ENCODE assay signal across 8 cellular contexts in the genomic region with DNA sequence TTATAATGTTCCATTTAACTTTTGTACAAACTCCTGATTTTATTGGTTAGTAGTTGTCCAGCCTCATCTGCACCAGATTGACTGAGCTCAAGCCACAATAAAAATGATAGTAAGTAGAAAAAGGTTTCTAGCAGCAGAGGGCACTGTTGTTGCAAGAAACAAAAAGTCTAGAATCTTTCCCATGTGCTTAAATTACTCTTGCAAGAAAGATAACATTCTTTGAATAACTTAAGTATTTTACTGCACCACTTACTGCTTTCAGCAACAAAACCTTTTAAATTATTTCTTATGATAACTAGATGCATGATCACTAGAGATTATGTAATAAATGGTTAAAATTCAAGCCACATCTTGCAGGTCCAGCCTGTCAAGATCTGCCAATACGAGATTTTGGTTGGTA. TPM values are rescaled to one million over a fixed set of nuclear protein-coding genes. Genes with fewer than 3 reads are reported as not detected.
DNase-seq lines count a peak whose midpoint lies in the region; ATAC-seq and TF ChIP-seq lines count a peak whose summit lies in the region.

No MANE protein-coding gene starts in this region.

- H3K36me3 Mint-ChIP-seq in endothelial cell (ENCODE audit: low read depth, unreplicated experiment) (peaks cover 11% of the 10 kb centered on the region), naive B cell (no peaks in the 10 kb centered on the region)
- H3K36me3 Mint-ChIP-seq in activated T-helper 2 cell treated with anti-CD3 and anti-CD28 coated beads, Interferon-gamma antibody, Interleukin-2, Interleukin-4, amounts not matched to agents 10 μg/mL and 5 μg/mL and 100 μg/mL, durations not matched to agents 14 hours and 24 hours and 36 hours (ENCODE audit: low read depth) = peaks cover 12% of the 10 kb centered on the region

- no peak overlapping the region for H3K4me2 ChIP-seq in OCI-LY7 (ENCODE audit: low read length)

- DNase-seq in AG20443 (ENCODE audit: low spot score) (peak; percentile 51), OCI-LY7 (ENCODE audit: low spot score) (peak; percentile 60), endothelial cell (ENCODE audit: low spot score) (peak; percentile 15), naive B cell (peak; percentile 6), omental fat pad (ENCODE audit: low spot score) (no peak)
- no peak for DNase-seq in activated T-helper 2 cell treated with anti-CD3 and anti-CD28 coated beads, Interferon-gamma antibody, Interleukin-2, Interleukin-4, amounts not matched to agents 10 μg/mL and 5 μg/mL and 100 μg/mL, durations not matched to agents 14 hours and 24 hours and 36 hours (ENCODE audit: low spot score)

- H3K4me1 Mint-ChIP-seq in endothelial cell (ENCODE audit: unreplicated experiment) (peaks cover 5% of the 10 kb centered on the region), naive B cell (no peaks in the 10 kb centered on the region)
- no peaks in the 10 kb centered on the region for H3K4me1 Mint-ChIP-seq in activated T-helper 2 cell treated with anti-CD3 and anti-CD28 coated beads, Interferon-gamma antibody, Interleukin-2, Interleukin-4, amounts not matched to agents 10 μg/mL and 5 μg/mL and 100 μg/mL, durations not matched to agents 14 hours and 24 hours and 36 hours (ENCODE audit: low read depth)

- H3K9me3 ChIP-seq in OCI-LY7 (ENCODE audit: low read length) = no peaks in the 10 kb centered on the region

- H3K4me3 Mint-ChIP-seq in endothelial cell (ENCODE audit: unreplicated experiment) (no peak overlapping the region), naive B cell (no peak overlapping the region)
- no peak overlapping the region for H3K4me3 Mint-ChIP-seq in activated T-helper 2 cell treated with anti-CD3 and anti-CD28 coated beads, Interferon-gamma antibody, Interleukin-2, Interleukin-4, amounts not matched to agents 10 μg/mL and 5 μg/mL and 100 μg/mL, durations not matched to agents 14 hours and 24 hours and 36 hours (ENCODE audit: low read depth)

- H3K79me2 ChIP-seq in OCI-LY7 (ENCODE audit: insufficient read depth, low read depth, low read length) = no peaks in the 10 kb centered on the region

- no peaks in the 10 kb centered on the region for H3K4me1 ChIP-seq in OCI-LY7 (ENCODE audit: insufficient read depth, low read length, poor library complexity, severe bottlenecking)

- no peak overlapping the region for H2AFZ ChIP-seq in OCI-LY7 (ENCODE audit: low read length)

- BruUV-seq in OCI-LY7 (replicated peaks; lab: Mats Ljungman, UMichigan) = no TSS peak

- H3K4me3 ChIP-seq in OCI-LY7 (ENCODE audit: low read depth, low read length, poor library complexity, severe bottlenecking) = no peak overlapping the region

- peak; percentile 85 for TF ChIP-seq CTCF in OCI-LY7 (conservative IDR thresholded peaks at IDR 0.05; ENCODE audit: low read length)
- TF ChIP-seq CTCF in endothelial cell (IDR thresholded peaks at IDR 0.05; ENCODE audit: unreplicated experiment) = peak; percentile 68
- no peak for TF ChIP-seq CTCF in omental fat pad (IDR thresholded peaks at IDR 0.05)

- H3K27me3 Mint-ChIP-seq in endothelial cell (ENCODE audit: unreplicated experiment) (peaks cover 2% of the 10 kb centered on the region), naive B cell (no peaks in the 10 kb centered on the region)
- H3K27me3 Mint-ChIP-seq in activated T-helper 2 cell treated with anti-CD3 and anti-CD28 coated beads, Interferon-gamma antibody, Interleukin-2, Interleukin-4, amounts not matched to agents 10 μg/mL and 5 μg/mL and 100 μg/mL, durations not matched to agents 14 hours and 24 hours and 36 hours (ENCODE audit: low read depth) = no peaks in the 10 kb centered on the region

- ATAC-seq in GM18517 (IDR thresholded peaks at IDR 0.05; ENCODE audit: unreplicated experiment) (peak; percentile 67), HG03354 (IDR thresholded peaks at IDR 0.05; ENCODE audit: poor library complexity, severe bottlenecking, unreplicated experiment) (peak; percentile 78), naive B cell (ENCODE audit: low read depth in 2 of 2) (peak in 1 of 2 donors; percentile 25), omental fat pad (ENCODE audit: low FRiP score) (no peak)

- H3K27ac Mint-ChIP-seq in endothelial cell (ENCODE audit: unreplicated experiment) = no peak overlapping the region
- H3K27ac Mint-ChIP-seq in naive B cell = no peak overlapping the region
- H3K27ac Mint-ChIP-seq in activated T-helper 2 cell treated with anti-CD3 and anti-CD28 coated beads, Interferon-gamma antibody, Interleukin-2, Interleukin-4, amounts not matched to agents 10 μg/mL and 5 μg/mL and 100 μg/mL, durations not matched to agents 14 hours and 24 hours and 36 hours = no peak overlapping the region

- H4K20me1 ChIP-seq in OCI-LY7 (ENCODE audit: insufficient read depth, low read length) = no peaks in the 10 kb centered on the region

- POLR2A ChIA-PET in OCI-LY7 (lab: Charles Lee) = no interaction called here

- no peaks in the 10 kb centered on the region for H3K9me3 Mint-ChIP-seq in endothelial cell (ENCODE audit: unreplicated experiment)
- H3K9me3 Mint-ChIP-seq in naive B cell = no peaks in the 10 kb centered on the region
- H3K9me3 Mint-ChIP-seq in activated T-helper 2 cell treated with anti-CD3 and anti-CD28 coated beads, Interferon-gamma antibody, Interleukin-2, Interleukin-4, amounts not matched to agents 10 μg/mL and 5 μg/mL and 100 μg/mL, durations not matched to agents 14 hours and 24 hours and 36 hours = no peaks in the 10 kb centered on the region

- H3K9me2 ChIP-seq in OCI-LY7 (ENCODE audit: insufficient read depth, low read length) = no peaks in the 10 kb centered on the region

- intact Hi-C loops in OCI-LY7 (cut with micrococcal nuclease; ENCODE audit: unreplicated experiment) = loop anchor here (1.0 kb wide), 1 partner anchor 183 kb away; no protein-coding TSS in a partner anchor
- intact Hi-C loops in activated T-helper 2 cell treated with anti-CD3 and anti-CD28 coated beads, Interferon-gamma antibody, Interleukin-2, Interleukin-4, amounts not matched to agents 10 μg/mL and 5 μg/mL and 100 μg/mL, durations not matched to agents 14 hours and 24 hours and 36 hours (cut with micrococcal nuclease) = loop anchor here (1.0 kb wide), 1 partner anchor 183 kb away; no protein-coding TSS in a partner anchor

- peaks cover 18% of the 10 kb centered on the region; the same call in 1 of the 2 replicates for H3K36me3 ChIP-seq in OCI-LY7 (ENCODE audit: insufficient read depth, low read length)

- CTCF ChIA-PET in OCI-LY7 (lab: Charles Lee; ENCODE audit: unreplicated experiment) = no interaction called here

- no peak overlapping the region for H3K27ac ChIP-seq in OCI-LY7 (ENCODE audit: low read depth, low read length, poor library complexity, severe bottlenecking)

RNA-seq across cellular contexts. Expression of a gene that starts 27.0 kb away (rescaled TPM):
- total RNA-seq in OCI-LY7 (2014; rRNA removed; shearing (Covaris generic)) = not detected in 2 replicates
- total RNA-seq in OCI-LY7 (2022) = not detected in 2 replicates
- not detected for total RNA-seq in endothelial cell (ENCODE audit: unreplicated experiment)
- polyA plus RNA-seq in naive B cell (ENCODE audit: low read depth in 6 of 6) = under 1 TPM in 2 of 6 donors, not detected in 4; 0.22 to 0.45 TPM
- not detected for total RNA-seq in omental fat pad
- not detected in 2 replicates for total RNA-seq in activated T-helper 2 cell treated with anti-CD3 and anti-CD28 coated beads, Interferon-gamma antibody, Interleukin-2, Interleukin-4, amounts not matched to agents 10 μg/mL and 5 μg/mL and 100 μg/mL, durations not matched to agents 14 hours and 24 hours and 36 hours

Comparison
In these comparisons a context has a peak if more than half of its experiments do, and no peak if none do; other contexts are left out.
1. DNase-seq: peak in AG20443 (single experiment), OCI-LY7 (single experiment), endothelial cell (single experiment) and naive B cell (single experiment); none in omental fat pad (single experiment) and activated T-helper 2 cell treated with anti-CD3 and anti-CD28 coated beads, Interferon-gamma antibody, Interleukin-2, Interleukin-4, amounts not matched to agents 10 μg/mL and 5 μg/mL and 100 μg/mL, durations not matched to agents 14 hours and 24 hours and 36 hours (single experiment).
2. CTCF ChIP-seq: peak in OCI-LY7 (single experiment) and endothelial cell (single experiment); none in omental fat pad (0 of 3).